ENCODE assay signal across 9 cellular contexts in genomic region chr2:24124003-24124585, GRCh38. TPM values are rescaled to one million over a fixed set of nuclear protein-coding genes. Genes with fewer than 3 reads are reported as not detected.
A peak's percentile ranks its signal among the peaks of the same experiment; 100 is the strongest.
DNase-seq lines count a peak whose midpoint lies in the region; ATAC-seq and TF ChIP-seq lines count a peak whose summit lies in the region.
"Had no signal": no experiment of that assay in that cellular context is flagged by ENCODE, and none has a peak within 500 bp of the region (broad histone marks: within the 10 kb centered on the region; RNA-seq: fewer than 3 reads in every experiment).

No MANE protein-coding gene starts in this region.

- peaks cover 2% of the 10 kb centered on the region for H3K79me2 ChIP-seq in parathyroid adenoma

- no peak for TF ChIP-seq POLR2A in esophagus squamous epithelium (IDR thresholded peaks at IDR 0.05)

- H3K4me1 ChIP-seq in esophagus squamous epithelium = peaks cover 0 to 32% (median 14%) of the 10 kb centered on the region in 3 donors
- peaks cover 5% of the 10 kb centered on the region for H3K4me1 ChIP-seq in parathyroid adenoma

- ATAC-seq in HG03064 (IDR thresholded peaks at IDR 0.05; ENCODE audit: low read depth, unreplicated experiment) = peak; percentile 19

- H3K36me3 ChIP-seq in esophagus squamous epithelium = no peaks in the 10 kb centered on the region
- no peaks in the 10 kb centered on the region for H3K36me3 ChIP-seq in parathyroid adenoma (ENCODE audit: control insufficient read depth, insufficient read depth, low read length)

- peak overlapping the region; percentile 82 for H3K4me2 ChIP-seq in parathyroid adenoma (ENCODE audit: low read length)

- intact Hi-C loops in esophagus squamous epithelium (cut with DNase I) = no loop called here

- H3K36me3 Mint-ChIP-seq in activated T-cell treated with anti-CD3 and anti-CD28 coated beads, Interleukin-2, amount 50 U/mL, for 24 hours (ENCODE audit: low read depth) = no peaks in the 10 kb centered on the region

- H3K9me3 ChIP-seq in esophagus squamous epithelium (no peaks in the 10 kb centered on the region), parathyroid adenoma (ENCODE audit: control insufficient read depth, low read length) (no peaks in the 10 kb centered on the region)

- no peak for DNase-seq in activated T-cell treated with anti-CD3 and anti-CD28 coated beads, Interleukin-2, amount 50 U/mL, for 24 hours
- no peak for DNase-seq in activated T-cell treated with anti-CD3 and anti-CD28 coated beads, Interleukin-2, amount 50 U/mL, for 48 hours
- DNase-seq in SK-N-DZ (ENCODE audit: low spot score) (peak; percentile 51), esophagus squamous epithelium (lab: John Stamatoyannopoulos, UW) (no peak), medulla oblongata (ENCODE audit: extremely low spot score) (no peak), NOMO-1 treated with dmso at 0.1 percent for 144 hours (lab: John Stamatoyannopoulos, UW; ENCODE audit: unreplicated experiment) (no peak)

- H2AFZ ChIP-seq in parathyroid adenoma = peak overlapping the region; percentile 97

- H3K27ac Mint-ChIP-seq in activated T-cell treated with anti-CD3 and anti-CD28 coated beads, Interleukin-2, amount 50 U/mL, for 24 hours = peak overlapping the region; percentile 81

- no peaks in the 10 kb centered on the region for H3K9me3 Mint-ChIP-seq in activated T-cell treated with anti-CD3 and anti-CD28 coated beads, Interleukin-2, amount 50 U/mL, for 24 hours

- H3K27me3 ChIP-seq in esophagus squamous epithelium = no peaks in the 10 kb centered on the region
- H3K27me3 ChIP-seq in parathyroid adenoma (ENCODE audit: control insufficient read depth, insufficient read depth, low read length) = no peaks in the 10 kb centered on the region

- peak overlapping the region; percentile 67 to 90 (median 82) for H3K4me3 ChIP-seq in esophagus squamous epithelium
- peak overlapping the region; percentile 73 for H3K4me3 ChIP-seq in parathyroid adenoma (ENCODE audit: low read depth, low read length)

- H3K9ac ChIP-seq in parathyroid adenoma = no peak overlapping the region

- H3K27ac ChIP-seq in esophagus squamous epithelium (peak overlapping the region; percentile 86 to 95 (median 92)), parathyroid adenoma (peak overlapping the region; percentile 88)

- peak overlapping the region; percentile 74 for H3K4me3 Mint-ChIP-seq in activated T-cell treated with anti-CD3 and anti-CD28 coated beads, Interleukin-2, amount 50 U/mL, for 24 hours

- 14 to 26% methylated on average over 5 to 6 of the region's 7 CpGs for WGBS in esophagus squamous epithelium, 2 donors

- H3K27me3 Mint-ChIP-seq in activated T-cell treated with anti-CD3 and anti-CD28 coated beads, Interleukin-2, amount 50 U/mL, for 24 hours = peaks cover 3% of the 10 kb centered on the region

- no peak for TF ChIP-seq CTCF in esophagus squamous epithelium (IDR thresholded peaks at IDR 0.05)
- TF ChIP-seq CTCF in parathyroid adenoma (IDR thresholded peaks at IDR 0.05) = no peak

- peaks cover 11% of the 10 kb centered on the region for H3K4me1 Mint-ChIP-seq in activated T-cell treated with anti-CD3 and anti-CD28 coated beads, Interleukin-2, amount 50 U/mL, for 24 hours (ENCODE audit: low read depth)

RNA-seq across cellular contexts. Expression of gene FAM228B, which starts 0.8 kb away (rescaled TPM):
- polyA plus RNA-seq in SK-N-DZ (2014; cell fraction: cytosol; rRNA removed) = 13.0 and 30.7 TPM in 2 replicates
- 22.4 and 48.0 TPM in 2 replicates for polyA plus RNA-seq in SK-N-DZ (2014; cell fraction: nucleus; rRNA removed)
- 10 to 100 TPM in 2 of 4 donors, 1 to 10 TPM in 1, under 1 TPM in 1; 0.87 to 16.4 (median 8.4) TPM for total RNA-seq in esophagus squamous epithelium

RNA-seq across cellular contexts. Expression of gene PFN4, which starts 1.0 kb away (rescaled TPM):
- 1.9 and 2.1 TPM in 2 replicates for polyA plus RNA-seq in SK-N-DZ (2014; cell fraction: cytosol; rRNA removed)
- polyA plus RNA-seq in SK-N-DZ (2014; cell fraction: nucleus; rRNA removed) = 0.37 and 1.4 TPM in 2 replicates
- not detected for total RNA-seq in esophagus squamous epithelium

RNA-seq across cellular contexts. Expression of gene TP53I3, which starts 39.5 kb away (rescaled TPM):
- polyA plus RNA-seq in SK-N-DZ (2014; cell fraction: cytosol; rRNA removed) = 17.5 and 19.9 TPM in 2 replicates
- polyA plus RNA-seq in SK-N-DZ (2014; cell fraction: nucleus; rRNA removed) = 38.0 and 40.3 TPM in 2 replicates
- total RNA-seq in esophagus squamous epithelium = 100 to 1,000 TPM in 1 of 4 donors, 10 to 100 TPM in 3; 69.5 to 129 (median 84.7) TPM

RNA-seq across cellular contexts. Expression of gene SF3B6, which starts 48.0 kb away (rescaled TPM):
- polyA plus RNA-seq in SK-N-DZ (2014; cell fraction: cytosol; rRNA removed) = 193 and 230 TPM in 2 replicates
- 152 and 208 TPM in 2 replicates for polyA plus RNA-seq in SK-N-DZ (2014; cell fraction: nucleus; rRNA removed)
- total RNA-seq in esophagus squamous epithelium = 100 to 1,000 TPM in 3 of 4 donors, 10 to 100 TPM in 1; 91.3 to 150 (median 125) TPM

RNA-seq across cellular contexts. Expression of gene FAM228A, which starts 50.8 kb away (rescaled TPM):
- polyA plus RNA-seq in SK-N-DZ (2014; cell fraction: cytosol; rRNA removed) = 0.31 TPM in 1 of 2 replicates, not detected in the other
- not detected in 2 replicates for polyA plus RNA-seq in SK-N-DZ (2014; cell fraction: nucleus; rRNA removed)
- under 1 TPM in 2 of 4 donors, not detected in 2; 0.19 TPM for total RNA-seq in esophagus squamous epithelium
- total RNA-seq: myocyte had no signal
